Comparison of ENCODE assay signal across 9 cellular contexts in genomic region chr6:137904822-137905617, GRCh38. TPM values are rescaled to one million over a fixed set of nuclear protein-coding genes. Genes with fewer than 3 reads are reported as not detected.
A peak's percentile ranks its signal among the peaks of the same experiment; 100 is the strongest.
DNase-seq lines count a peak whose midpoint lies in the region; ATAC-seq and TF ChIP-seq lines count a peak whose summit lies in the region.
"Had no signal": no experiment of that assay in that cellular context is flagged by ENCODE, and none has a peak within 500 bp of the region (broad histone marks: within the 10 kb centered on the region; RNA-seq: fewer than 3 reads in every experiment).

No MANE protein-coding gene starts in this region.

- H3F3A ChIP-seq in neural progenitor cell (ENCODE audit: low read depth) (no peaks in the 10 kb centered on the region), smooth muscle cell (ENCODE audit: low read depth) (no peaks in the 10 kb centered on the region)

- WGBS in right cardiac atrium = 58% methylated on average over 11 of the region's 11 CpGs
- WGBS in smooth muscle cell (ENCODE audit: low lambda C conversion rate) = 84% methylated on average over 11 of the region's 11 CpGs
- 69% methylated on average over 11 of the region's 11 CpGs for WGBS in esophagus muscularis mucosa

- H3K9me3 ChIP-seq in right cardiac atrium (ENCODE audit: control insufficient read depth, low read length) (no peaks in the 10 kb centered on the region), neural progenitor cell (ENCODE audit: low read depth) (no peaks in the 10 kb centered on the region), smooth muscle cell (replicated peaks; ENCODE audit: low read depth) (no peaks in the 10 kb centered on the region), esophagus muscularis mucosa (no peaks in the 10 kb centered on the region)

- H3K9me3 Mint-ChIP-seq in activated T-cell treated with anti-CD3 and anti-CD28 coated beads, Interleukin-2, amount 50 U/mL, for 72 hours = no peaks in the 10 kb centered on the region
- no peaks in the 10 kb centered on the region for H3K9me3 Mint-ChIP-seq in neural progenitor cell

- peak overlapping the region; percentile 25 for H3K4me3 ChIP-seq in right cardiac atrium (ENCODE audit: low read length)
- no peak overlapping the region for H3K4me3 ChIP-seq in neural progenitor cell
- H3K4me3 ChIP-seq in smooth muscle cell = no peak overlapping the region
- H3K4me3 ChIP-seq in esophagus muscularis mucosa = peak overlapping the region in 1 of 4 donors; percentile 7
- H3K4me3 ChIP-seq: cardiac muscle cell had no signal

- DNase-seq in right cardiac atrium = peak in 2 of 3 donors; percentile 35 to 61
- no peak for DNase-seq in Right ventricle myocardium inferior (ENCODE audit: missing footprints)
- DNase-seq in activated T-cell treated with anti-CD3 and anti-CD28 coated beads, Interleukin-2, amount 50 U/mL, for 72 hours = peak; percentile 78 to 80
- DNase-seq in neural progenitor cell (ENCODE audit: low spot score) = no peak
- no peak for DNase-seq in smooth muscle cell (lab: John Stamatoyannopoulos, UW; ENCODE audit: unreplicated experiment)
- no peak for DNase-seq in esophagus muscularis mucosa (ENCODE audit: extremely low spot score)

- peaks cover 80% of the 10 kb centered on the region for H3K4me1 Mint-ChIP-seq in activated T-cell treated with anti-CD3 and anti-CD28 coated beads, Interleukin-2, amount 50 U/mL, for 72 hours (ENCODE audit: low read depth)
- peaks cover 9% of the 10 kb centered on the region for H3K4me1 Mint-ChIP-seq in neural progenitor cell

- H3K36me3 ChIP-seq in neural progenitor cell (no peaks in the 10 kb centered on the region), smooth muscle cell (ENCODE audit: low read depth) (no peaks in the 10 kb centered on the region), esophagus muscularis mucosa (no peaks in the 10 kb centered on the region)
- H3K36me3 ChIP-seq: cardiac muscle cell had no signal

- no peak overlapping the region for H2AFZ ChIP-seq in neural progenitor cell (replicated peaks)
- H2AFZ ChIP-seq in smooth muscle cell (ENCODE audit: low read depth) = no peak overlapping the region

- no peak for TF ChIP-seq POLR2A in esophagus muscularis mucosa (IDR thresholded peaks at IDR 0.05; ENCODE audit: low read depth)

- H3K9ac ChIP-seq in neural progenitor cell (no peak overlapping the region), smooth muscle cell (ENCODE audit: low read depth) (no peak overlapping the region)

- peak overlapping the region; percentile 94 for H3K27ac Mint-ChIP-seq in activated T-cell treated with anti-CD3 and anti-CD28 coated beads, Interleukin-2, amount 50 U/mL, for 72 hours
- peak overlapping the region; percentile 17 for H3K27ac Mint-ChIP-seq in neural progenitor cell

- intact Hi-C loops in right cardiac atrium (cut with DNase I) = no loop called here
- intact Hi-C loops in Right ventricle myocardium inferior (cut with DNase I) = no loop called here
- intact Hi-C loops in esophagus muscularis mucosa (cut with DNase I) = no loop called here

- TF ChIP-seq EP300 in esophagus muscularis mucosa (IDR thresholded peaks at IDR 0.05) = no peak

- H3K79me2 ChIP-seq in neural progenitor cell (ENCODE audit: low read depth) (no peaks in the 10 kb centered on the region), smooth muscle cell (ENCODE audit: low read depth) (no peaks in the 10 kb centered on the region)

- TF ChIP-seq CTCF in neural progenitor cell (IDR thresholded peaks at IDR 0.05) = no peak
- TF ChIP-seq CTCF in smooth muscle cell (IDR thresholded peaks at IDR 0.05; ENCODE audit: borderline replicate concordance, insufficient read depth, poor library complexity, severe bottlenecking) = no peak
- no peak for TF ChIP-seq CTCF in esophagus muscularis mucosa (IDR thresholded peaks at IDR 0.05)

- H3K4me1 ChIP-seq in right cardiac atrium (ENCODE audit: control insufficient read depth, insufficient read depth, low read length) (no peaks in the 10 kb centered on the region), neural progenitor cell (no peaks in the 10 kb centered on the region), smooth muscle cell (ENCODE audit: low read depth) (no peaks in the 10 kb centered on the region), esophagus muscularis mucosa (no peaks in the 10 kb centered on the region)

- no peaks in the 10 kb centered on the region for H3K27me3 Mint-ChIP-seq in activated T-cell treated with anti-CD3 and anti-CD28 coated beads, Interleukin-2, amount 50 U/mL, for 72 hours (ENCODE audit: low read depth)
- no peaks in the 10 kb centered on the region for H3K27me3 Mint-ChIP-seq in neural progenitor cell (ENCODE audit: insufficient read depth, low read depth)

- H4K20me1 ChIP-seq in neural progenitor cell (ENCODE audit: low read depth) (no peaks in the 10 kb centered on the region), smooth muscle cell (ENCODE audit: low read depth) (no peaks in the 10 kb centered on the region)

- H3K27ac ChIP-seq in right cardiac atrium (ENCODE audit: low read length) = no peak overlapping the region
- no peak overlapping the region for H3K27ac ChIP-seq in neural progenitor cell
- H3K27ac ChIP-seq in smooth muscle cell (ENCODE audit: low read depth) = no peak overlapping the region
- H3K27ac ChIP-seq in esophagus muscularis mucosa (replicated peaks in 1 of 4) = no peak overlapping the region
- H3K27ac ChIP-seq: cardiac muscle cell had no signal

- ATAC-seq in right cardiac atrium = peak; percentile 47 to 87
- ATAC-seq in Right ventricle myocardium inferior = no peak
- peak; percentile 20 for ATAC-seq in HG03521 (IDR thresholded peaks at IDR 0.05; ENCODE audit: unreplicated experiment)
- peak; percentile 77 to 78 for ATAC-seq in activated T-cell treated with anti-CD3 and anti-CD28 coated beads, Interleukin-2, amount 50 U/mL, for 72 hours (replicated peaks in 1 of 2)
- no peak for ATAC-seq in HG03025 (IDR thresholded peaks at IDR 0.05; ENCODE audit: low FRiP score, unreplicated experiment)

- H3K4me2 ChIP-seq in neural progenitor cell (no peak overlapping the region), smooth muscle cell (no peak overlapping the region)

- peaks cover 5 to 6% of the 10 kb centered on the region in 2 donors for H3K36me3 Mint-ChIP-seq in activated T-cell treated with anti-CD3 and anti-CD28 coated beads, Interleukin-2, amount 50 U/mL, for 72 hours (ENCODE audit: insufficient read depth in 2 of 2)
- no peaks in the 10 kb centered on the region for H3K36me3 Mint-ChIP-seq in neural progenitor cell

- H3K4me3 Mint-ChIP-seq in activated T-cell treated with anti-CD3 and anti-CD28 coated beads, Interleukin-2, amount 50 U/mL, for 72 hours = peak overlapping the region; percentile 63 to 67
- H3K4me3 Mint-ChIP-seq in neural progenitor cell = no peak overlapping the region

- no peaks in the 10 kb centered on the region for H3K27me3 ChIP-seq in right cardiac atrium (ENCODE audit: control insufficient read depth, insufficient read depth)
- no peaks in the 10 kb centered on the region for H3K27me3 ChIP-seq in neural progenitor cell
- H3K27me3 ChIP-seq in smooth muscle cell (ENCODE audit: low read depth) = no peaks in the 10 kb centered on the region
- no peaks in the 10 kb centered on the region for H3K27me3 ChIP-seq in esophagus muscularis mucosa
- H3K27me3 ChIP-seq: cardiac muscle cell had no signal

RNA-seq across cellular contexts. Expression of gene TNFAIP3, which starts 38.0 kb away (rescaled TPM):
- 10 to 100 TPM in 3 of 4 donors, 1 to 10 TPM in 1; 7.6 to 11.4 (median 10.7) TPM for total RNA-seq in right cardiac atrium
- 6.0 TPM for polyA plus RNA-seq in right cardiac atrium
- 6.8 TPM for total RNA-seq in Right ventricle myocardium inferior
- 100 to 1,000 TPM; 350 to 510 TPM for total RNA-seq in activated T-cell treated with anti-CD3 and anti-CD28 coated beads, Interleukin-2, amount 50 U/mL, for 72 hours
- 1.8 and 5.3 TPM in 2 replicates for total RNA-seq in neural progenitor cell (ENCODE audit: low replicate concordance)
- 33.8 and 40.3 TPM in 2 replicates for total RNA-seq in smooth muscle cell
- 32.2 and 45.1 TPM in 2 replicates for polyA plus RNA-seq in smooth muscle cell
- 10 to 100 TPM; 21.0 to 54.3 (median 29.8) TPM for total RNA-seq in esophagus muscularis mucosa

Comparison
In these comparisons a context has a peak if more than half of its experiments do, and no peak if none do; other contexts are left out.
1. ATAC-seq: peak in right cardiac atrium (2 of 2), HG03521 (single experiment) and activated T-cell treated with anti-CD3 and anti-CD28 coated beads, Interleukin-2, amount 50 U/mL, for 72 hours (2 of 2); none in Right ventricle myocardium inferior (single experiment) and HG03025 (single experiment).
2. DNase-seq: peak in right cardiac atrium (2 of 3) and activated T-cell treated with anti-CD3 and anti-CD28 coated beads, Interleukin-2, amount 50 U/mL, for 72 hours (2 of 2); none in Right ventricle myocardium inferior (single experiment), neural progenitor cell (single experiment), smooth muscle cell (single experiment) and esophagus muscularis mucosa (single experiment).